Comparison of ENCODE assay signal across 21 cellular contexts in the genomic region with DNA sequence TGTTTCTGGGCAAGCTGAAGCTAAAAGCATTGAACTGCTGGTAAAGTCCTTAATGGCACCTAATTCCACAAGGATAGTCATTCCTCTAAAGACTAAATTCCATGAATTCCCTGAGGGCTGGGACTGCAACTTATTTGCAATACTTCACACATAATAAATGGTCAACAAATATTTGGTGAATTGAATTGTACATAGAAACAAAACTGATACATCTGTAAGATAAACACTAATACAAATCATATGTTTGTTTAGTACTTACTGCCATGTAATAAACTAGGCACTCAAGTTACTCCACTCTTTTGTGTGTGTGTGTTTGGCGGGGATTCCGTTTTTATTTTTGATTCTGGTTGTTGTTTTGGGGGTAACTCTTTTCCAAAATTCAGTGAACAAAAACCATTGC.
"Had no signal": no experiment of that assay in that cellular context is flagged by ENCODE, and none has a peak within 500 bp of the region (broad histone marks: within the 10 kb centered on the region; RNA-seq: fewer than 3 reads in every experiment).

No MANE protein-coding gene starts in this region.

- H3K4me3 ChIP-seq: colonic mucosa, lower lobe of right lung, pancreas, sigmoid colon, stomach had no signal

- H3K4me1 ChIP-seq: colonic mucosa, lower lobe of right lung, pancreas, sigmoid colon, stomach had no signal

- H3K27me3 ChIP-seq: brain microvascular endothelial cell, colonic mucosa, neutrophil, sigmoid colon had no signal

- H3K36me3 ChIP-seq: brain microvascular endothelial cell, colonic mucosa, lower lobe of right lung, neutrophil, pancreas, sigmoid colon, stomach had no signal

- DNase-seq: activated CD4-positive, CD25-positive, alpha-beta regulatory T cell treated with anti-CD3 and anti-CD28 coated beads, Interleukin-2, amount 50 U/mL, for 72 hours; activated CD8-positive, alpha-beta memory T cell treated with anti-CD3 and anti-CD28 coated beads for 24 hours; activated CD8-positive, alpha-beta memory T cell treated with anti-CD3 and anti-CD28 coated beads, Interleukin-2, amount 50 U/mL, for 48 hours; activated effector memory CD4-positive, alpha-beta T cell treated with anti-CD3 and anti-CD28 coated beads, Interleukin-2, amount 50 U/mL, for 16 hours; activated naive CD4-positive, alpha-beta T cell treated with anti-CD3 and anti-CD28 coated beads, Interleukin-2, amount 50 U/mL, for 16 hours; activated T-cell treated with anti-CD3 and anti-CD28 coated beads, Interleukin-2, amount 50 U/mL, for 48 hours; aorta; brain microvascular endothelial cell; colonic mucosa; foreskin melanocyte; glutamatergic neuron; hypothalamus; islet precursor cell; lower lobe of right lung; natural killer cell; pancreas; sigmoid colon; stimulated activated CD4-positive, alpha-beta T cell treated with anti-CD3 and anti-CD28 coated beads, Interleukin-4, amount 100 ng/mL, for 24 hours; stomach had no signal

- H3K9me3 ChIP-seq: colonic mucosa, neutrophil, pancreas had no signal

- FAIRE-seq: pancreas had no signal

- H3K27ac ChIP-seq: brain microvascular endothelial cell, colonic mucosa, lower lobe of right lung, neutrophil, pancreas, sigmoid colon, stomach, VCaP had no signal
